1 cellular context compared by ENCODE assay signal in genomic region chr10:102814873-102815661, GRCh38.
A peak's percentile ranks its signal among the peaks of the same experiment; 100 is the strongest.
TF ChIP-seq lines count a peak whose summit lies in the region.

No MANE protein-coding gene starts in this region.

TF ChIP-seq in HepG2, 621 proteins besides CTCF, POLR2A, EP300 and RAD21 (continued from another document):
- TF ChIP-seq PLSCR1 (CRISPR knock-in tag; IDR thresholded peaks at IDR 0.05; ENCODE audit: borderline replicate concordance), result 0 out of 2 replicates have a peak, but pooled peaks have one; percentile 80
- TF ChIP-seq ZNF704 (CRISPR knock-in tag; IDR thresholded peaks at IDR 0.05; ENCODE audit: borderline replicate concordance), result peak; percentile 63; the same call in 1 of the 2 replicates
